In genomic region chr5:88826959-88827585, GRCh38 we compare ENCODE assay signal across 8 cellular contexts. TPM values are rescaled to one million over a fixed set of nuclear protein-coding genes. Genes with fewer than 3 reads are reported as not detected.
DNase-seq lines count a peak whose midpoint lies in the region; ATAC-seq, FAIRE-seq and TF ChIP-seq lines count a peak whose summit lies in the region.

No MANE protein-coding gene starts in this region.

- TF ChIP-seq EP300 in HepG2 (IDR thresholded peaks at IDR 0.05; ENCODE audit: low read depth in 2 of 2, low read length in 2 of 2): no peak
- TF ChIP-seq EP300 in HepG2 (CRISPR knock-in tag; IDR thresholded peaks at IDR 0.05; ENCODE audit: borderline replicate concordance): no peak

- peak overlapping the region; percentile 99 for H3K27ac Mint-ChIP-seq in endothelial cell (ENCODE audit: unreplicated experiment)
- H3K27ac Mint-ChIP-seq in nephron progenitor cell: peak overlapping the region; percentile 95

- peaks cover 0 to 6% (median 4%) of the 10 kb centered on the region in 4 donors for H3K4me1 ChIP-seq in liver (ENCODE audit: control insufficient read depth in 4 of 4, insufficient read depth in 4 of 4, low read length in 3 of 4)
- no peaks in the 10 kb centered on the region for H3K4me1 ChIP-seq in HepG2 (ENCODE audit: insufficient read depth, low read length)
- peaks cover 45% of the 10 kb centered on the region for H3K4me1 ChIP-seq in HAP-1

- H3K27ac ChIP-seq in liver (ENCODE audit: low read depth in 1 of 2, low read length in 2 of 2) (peak overlapping the region; percentile 54 to 71), HepG2 (ENCODE audit: extremely low read length, insufficient read depth, low read length) (no peak overlapping the region)

- no peak overlapping the region for H2AFZ ChIP-seq in HepG2 (ENCODE audit: low read length)

- H3K79me2 ChIP-seq in HepG2 (ENCODE audit: insufficient read depth, low read length): no peaks in the 10 kb centered on the region

- DNase-seq in HepG2 (ENCODE audit: low spot score) (no peak), RPMI7951 (ENCODE audit: low read depth) (peak; percentile 77), endothelial cell (ENCODE audit: low spot score) (peak; percentile 50), nephron progenitor cell (no peak), HAP-1 (ENCODE audit: low spot score in 2 of 2) (no peak), DMS79 (lab: John Stamatoyannopoulos, UW) (no peak)

- POLR2A ChIA-PET in HepG2 (lab: Yijun Ruan, JAX): no interaction called here

- no peak for FAIRE-seq in HepG2 (lab: Jason Lieb, UNC)

- TF ChIP-seq POLR2A in HepG2 (IDR thresholded peaks at IDR 0.05; ENCODE audit: insufficient read depth in 1 of 2, low read depth in 2 of 2, low read length in 2 of 2): no peak

- no peak overlapping the region for H3K4me2 ChIP-seq in HepG2 (ENCODE audit: low read depth, low read length)

- H3K27me3 ChIP-seq in liver (ENCODE audit: control insufficient read depth in 4 of 4, insufficient read depth in 4 of 4, low read length in 3 of 4) (no peaks in the 10 kb centered on the region), HepG2 (ENCODE audit: control insufficient read depth in 1 of 2, insufficient read depth in 2 of 2, low read length in 2 of 2) (no peaks in the 10 kb centered on the region; a peak in 1 of 5 replicates), HAP-1 (ENCODE audit: low read depth) (no peaks in the 10 kb centered on the region)

- H3K36me3 Mint-ChIP-seq in endothelial cell (ENCODE audit: low read depth, unreplicated experiment) (peaks cover 9% of the 10 kb centered on the region), nephron progenitor cell (ENCODE audit: low read depth) (no peaks in the 10 kb centered on the region)

- H3K9ac ChIP-seq in liver (ENCODE audit: low read depth in 1 of 2, low read length in 2 of 2): no peak overlapping the region
- no peak overlapping the region for H3K9ac ChIP-seq in HepG2 (ENCODE audit: insufficient read depth, low read depth, low read length)

- H3K36me3 ChIP-seq in liver (ENCODE audit: control insufficient read depth in 4 of 4, insufficient read depth in 3 of 4, low read depth in 1 of 4, low read length in 3 of 4): no peaks in the 10 kb centered on the region
- no peaks in the 10 kb centered on the region for H3K36me3 ChIP-seq in HepG2 (replicated peaks in 1 of 2; ENCODE audit: control insufficient read depth in 1 of 2, insufficient read depth in 2 of 2, low read length in 2 of 2)
- H3K36me3 ChIP-seq in HAP-1 (replicated peaks): peaks cover 6% of the 10 kb centered on the region

- peaks cover 8% of the 10 kb centered on the region for H3K27me3 Mint-ChIP-seq in endothelial cell (ENCODE audit: unreplicated experiment)
- no peaks in the 10 kb centered on the region for H3K27me3 Mint-ChIP-seq in nephron progenitor cell (ENCODE audit: low read depth, poor library complexity)

- peak overlapping the region; percentile 85 for H3K4me3 Mint-ChIP-seq in endothelial cell (ENCODE audit: unreplicated experiment)
- H3K4me3 Mint-ChIP-seq in nephron progenitor cell: no peak overlapping the region

- H3K9me3 ChIP-seq in liver (ENCODE audit: control insufficient read depth in 4 of 4, low read length in 3 of 4): no peaks in the 10 kb centered on the region
- H3K9me3 ChIP-seq in HepG2 (ENCODE audit: low read length): no peaks in the 10 kb centered on the region
- H3K9me3 ChIP-seq in HAP-1: no peaks in the 10 kb centered on the region

- H3K9me3 Mint-ChIP-seq in endothelial cell (ENCODE audit: unreplicated experiment) (no peaks in the 10 kb centered on the region), nephron progenitor cell (no peaks in the 10 kb centered on the region)

- H4K20me1 ChIP-seq in HepG2 (ENCODE audit: insufficient read depth, low read length): no peaks in the 10 kb centered on the region

- 56% methylated on average over 6 of the region's 6 CpGs for WGBS in liver
- 9% methylated on average over 6 of the region's 6 CpGs for WGBS in HepG2 (ENCODE audit: low lambda C conversion rate)

- no peak for TF ChIP-seq CTCF in liver (IDR thresholded peaks at IDR 0.05; ENCODE audit: low read depth, low read length, missing input control)
- no peak for TF ChIP-seq CTCF in HepG2 (CRISPR knock-in tag; IDR thresholded peaks at IDR 0.05)
- no peak for TF ChIP-seq CTCF in endothelial cell (IDR thresholded peaks at IDR 0.05; ENCODE audit: unreplicated experiment)
- no peak for TF ChIP-seq CTCF in nephron progenitor cell (IDR thresholded peaks at IDR 0.05)

- ATAC-seq in HepG2 (no peak), HG03060 (IDR thresholded peaks at IDR 0.05; ENCODE audit: low read depth, unreplicated experiment) (peak; percentile 42)

- H3K4me3 ChIP-seq in liver (ENCODE audit: low read depth in 1 of 3, low read length in 3 of 3) (no peak overlapping the region), HepG2 (replicated peaks in 1 of 3; ENCODE audit: insufficient read depth in 1 of 3, low read depth in 2 of 3, low read length in 3 of 3) (no peak overlapping the region), HAP-1 (no peak overlapping the region)

- TF ChIP-seq RAD21 in liver (IDR thresholded peaks at IDR 0.05): no peak
- no peak for TF ChIP-seq RAD21 in HepG2 (CRISPR knock-in tag; IDR thresholded peaks at IDR 0.05)

- H3K4me1 Mint-ChIP-seq in endothelial cell (ENCODE audit: unreplicated experiment) (peaks cover 72% of the 10 kb centered on the region), nephron progenitor cell (peaks cover 29% of the 10 kb centered on the region)

- in situ Hi-C loops in HepG2 (cut with HindIII; ENCODE audit: extremely low pct_ligation_motif_present, low pct_unique_long_range_greater_than_20kb) (no loop called here), HAP-1 (cut with MboI; ENCODE audit: low sequenced_read_pairs) (no loop called here)

- no TSS peak for BruUV-seq in HepG2 (replicated peaks; lab: Mats Ljungman, UMichigan)

- intact Hi-C loops in HepG2 (cut with micrococcal nuclease; ENCODE audit: unreplicated experiment): no loop called here

- CTCF ChIA-PET in HepG2 (lab: Yijun Ruan, JAX; ENCODE audit: low intra/inter-chr PET ratio, low total read pairs): no interaction called here

TF ChIP-seq in liver, 16 proteins besides CTCF, POLR2A, EP300 and RAD21 (continues in another document):
- TF ChIP-seq, protein P1, sequence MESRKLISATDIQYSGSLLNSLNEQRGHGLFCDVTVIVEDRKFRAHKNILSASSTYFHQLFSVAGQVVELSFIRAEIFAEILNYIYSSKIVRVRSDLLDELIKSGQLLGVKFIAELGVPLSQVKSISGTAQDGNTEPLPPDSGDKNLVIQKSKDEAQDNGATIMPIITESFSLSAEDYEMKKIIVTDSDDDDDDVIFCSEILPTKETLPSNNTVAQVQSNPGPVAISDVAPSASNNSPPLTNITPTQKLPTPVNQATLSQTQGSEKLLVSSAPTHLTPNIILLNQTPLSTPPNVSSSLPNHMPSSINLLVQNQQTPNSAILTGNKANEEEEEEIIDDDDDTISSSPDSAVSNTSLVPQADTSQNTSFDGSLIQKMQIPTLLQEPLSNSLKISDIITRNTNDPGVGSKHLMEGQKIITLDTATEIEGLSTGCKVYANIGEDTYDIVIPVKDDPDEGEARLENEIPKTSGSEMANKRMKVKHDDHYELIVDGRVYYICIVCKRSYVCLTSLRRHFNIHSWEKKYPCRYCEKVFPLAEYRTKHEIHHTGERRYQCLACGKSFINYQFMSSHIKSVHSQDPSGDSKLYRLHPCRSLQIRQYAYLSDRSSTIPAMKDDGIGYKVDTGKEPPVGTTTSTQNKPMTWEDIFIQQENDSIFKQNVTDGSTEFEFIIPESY (IDR thresholded peaks at IDR 0.05): no peak

TF ChIP-seq in HepG2, 621 proteins besides CTCF, POLR2A, EP300 and RAD21 (continues in another document):
- TF ChIP-seq ATRX (CRISPR knock-in tag; IDR thresholded peaks at IDR 0.05; ENCODE audit: borderline replicate concordance) (no peak), MXI1 (IDR thresholded peaks at IDR 0.05; ENCODE audit: borderline replicate concordance, low read depth, low read length) (no peak), RFX3 (CRISPR knock-in tag; IDR thresholded peaks at IDR 0.05) (no peak)

RNA-seq across cellular contexts. Expression of gene MEF2C, which starts 55.9 kb away (rescaled TPM):
- total RNA-seq in liver (10 to 100 TPM in 1 of 2 donors, 1 to 10 TPM in 1; 9.5 to 15.9 TPM), HepG2 (2016; rRNA removed; fragmentation: Illumina TruSeq; extraction: Trizol) (0.02 TPM in 1 of 2 replicates, not detected in the other), endothelial cell (ENCODE audit: unreplicated experiment) (134 TPM)
- polyA plus RNA-seq in liver (10 to 100 TPM in 1 of 2 donors, 1 to 10 TPM in 1; 2.8 to 10.8 TPM), HepG2 (2011; rRNA removed) (0.01 TPM in 1 of 2 replicates, not detected in the other)
- not detected in 2 replicates for total RNA-seq in HepG2 (2016; cell fraction: cytosol; rRNA removed; fragmentation: Illumina TruSeq; extraction: Trizol; ENCODE audit: low read depth)
- total RNA-seq in HepG2 (2016; cell fraction: insoluble cytoplasmic fraction; rRNA removed; fragmentation: Illumina TruSeq; extraction: Trizol): 0.04 TPM in 1 of 2 replicates, not detected in the other
- not detected in 2 replicates for total RNA-seq in HepG2 (2016; cell fraction: membrane; rRNA removed; fragmentation: Illumina TruSeq; extraction: Trizol)
- 0.09 and 0.16 TPM in 2 replicates for total RNA-seq in HepG2 (2016; cell fraction: nucleus; rRNA removed; fragmentation: Illumina TruSeq; extraction: Trizol)
- polyA plus RNA-seq in HepG2 (2011; cell fraction: cytosol; rRNA removed): 0.03 TPM in 1 of 2 replicates, not detected in the other
- 0.14 TPM in 1 of 2 replicates, not detected in the other for polyA plus RNA-seq in HepG2 (2011; cell fraction: nucleus; rRNA removed)
- not detected in 2 replicates for polyA plus RNA-seq in HepG2 (2012)
- not detected in 2 replicates for polyA plus RNA-seq in HepG2 (2016; cell fraction: cytosol; fragmentation: Illumina TruSeq; extraction: Trizol; ENCODE audit: low read depth)
- polyA plus RNA-seq in HepG2 (2016; cell fraction: insoluble cytoplasmic fraction; fragmentation: Illumina TruSeq; extraction: Trizol; ENCODE audit: low read depth): not detected in 2 replicates
- polyA plus RNA-seq in HepG2 (2016; cell fraction: membrane; fragmentation: Illumina TruSeq; extraction: Trizol; ENCODE audit: low read depth): not detected in 2 replicates
- polyA plus RNA-seq in HepG2 (2016; cell fraction: nucleus; fragmentation: Illumina TruSeq; extraction: Trizol; ENCODE audit: insufficient read depth, low read depth): 0.11 and 0.12 TPM in 2 replicates
- polyA minus RNA-seq in HepG2 (2011; rRNA and poly(A)+ RNA removed; ENCODE audit: low replicate concordance): 0.02 and 0.61 TPM in 2 replicates
- not detected in 2 replicates for polyA minus RNA-seq in HepG2 (2011; cell fraction: cytosol; rRNA and poly(A)+ RNA removed)
- polyA minus RNA-seq in HepG2 (2011; cell fraction: nucleus; rRNA and poly(A)+ RNA removed): 0.13 and 0.25 TPM in 2 replicates
- total RNA-seq in RPMI7951 (2014; rRNA removed; shearing (Covaris generic)): 20.8 and 32.1 TPM in 2 replicates

Comparison
In these comparisons a context has a peak if more than half of its experiments do, and no peak if none do; other contexts are left out.
1. RNA of gene MEF2C, which starts 55.9 kb away (total RNA-seq): 134 TPM in endothelial cell (single experiment), 20.8 to 32.1 TPM in RPMI7951 and 9.5 to 15.9 TPM in liver; 0.02 to 0.16 TPM in HepG2; every median in the first group is over 4 times any median in the second.
2. DNase-seq: peak in RPMI7951 (single experiment) and endothelial cell (single experiment); none in HepG2 (single experiment), nephron progenitor cell (single experiment), HAP-1 (0 of 2) and DMS79 (single experiment).